ENCODE assay signal across 15 cellular contexts in genomic region chr22:47309946-47310345, GRCh38.
DNase-seq lines count a peak whose midpoint lies in the region; ATAC-seq and TF ChIP-seq lines count a peak whose summit lies in the region.
"Had no signal": no experiment of that assay in that cellular context is flagged by ENCODE, and none has a peak within 500 bp of the region (broad histone marks: within the 10 kb centered on the region; RNA-seq: fewer than 3 reads in every experiment).

No MANE protein-coding gene starts in this region.

- H3K27ac ChIP-seq in RWPE2 (ENCODE audit: poor library complexity, severe bottlenecking) (peak overlapping the region; percentile 45), epithelial cell of prostate (peak overlapping the region; percentile 13)

- H3K4me1 Mint-ChIP-seq in Calu3 (ENCODE audit: low read depth, unreplicated experiment): peaks cover 19% of the 10 kb centered on the region
- H3K4me1 Mint-ChIP-seq: B cell; CD4-positive, alpha-beta memory T cell; GM23338 had no signal

- peaks cover 8% of the 10 kb centered on the region for H3K4me1 ChIP-seq in RWPE2 (ENCODE audit: insufficient read depth, poor library complexity, severe bottlenecking)

- H3K9me3 ChIP-seq in RWPE2 (ENCODE audit: severe bottlenecking): peaks cover 4% of the 10 kb centered on the region

- H3K27me3 ChIP-seq in RWPE2 (ENCODE audit: insufficient read depth, poor library complexity, severe bottlenecking): no peaks in the 10 kb centered on the region

- peak overlapping the region; percentile 50 for H3K27ac Mint-ChIP-seq in Calu3 (ENCODE audit: unreplicated experiment)
- H3K27ac Mint-ChIP-seq: B cell; CD4-positive, alpha-beta memory T cell; GM23338 had no signal

- intact Hi-C loops in Calu3 (cut with micrococcal nuclease; ENCODE audit: unreplicated experiment): no loop called here

- no peaks in the 10 kb centered on the region for H3K36me3 ChIP-seq in RWPE2 (ENCODE audit: low read depth)

- H3K4me3 ChIP-seq in RWPE2 (ENCODE audit: severe bottlenecking): no peak overlapping the region
- H3K4me3 ChIP-seq: GM23338 had no signal

- ATAC-seq in RWPE2 (ENCODE audit: low read depth): no peak
- ATAC-seq: GM23338 had no signal

- no peak for TF ChIP-seq CTCF in Calu3 (IDR thresholded peaks at IDR 0.05; ENCODE audit: unreplicated experiment)
- TF ChIP-seq CTCF in RWPE2 (IDR thresholded peaks at IDR 0.05; ENCODE audit: poor library complexity, severe bottlenecking): no peak

- no peaks in the 10 kb centered on the region for H3K36me3 Mint-ChIP-seq in Calu3 (ENCODE audit: insufficient read depth, unreplicated experiment)
- H3K36me3 Mint-ChIP-seq: CD4-positive, alpha-beta memory T cell had no signal

- no peak for DNase-seq in Calu3
- no peak for DNase-seq in RWPE2 (ENCODE audit: low spot score)
- no peak for DNase-seq in epithelial cell of prostate (ENCODE audit: low read depth, low spot score)
- DNase-seq in ureter (ENCODE audit: low spot score): peak; percentile 15
- no peak for DNase-seq in NCI-H1092 (lab: John Stamatoyannopoulos, UW)
- no peak for DNase-seq in NCI-H1048 (lab: John Stamatoyannopoulos, UW)
- no peak for DNase-seq in NOMO-1 (lab: John Stamatoyannopoulos, UW; ENCODE audit: unreplicated experiment in 2 of 2)
- DNase-seq: C1 segment of cervical spinal cord; CD4-positive, alpha-beta memory T cell; DMS153; DMS79 treated with DMSO at 0.1 percent for 48 hours; EL; H7 had no signal

- H3K9me3 Mint-ChIP-seq in Calu3 (ENCODE audit: low read depth, unreplicated experiment): peaks cover 3% of the 10 kb centered on the region

- CTCF ChIA-PET in Calu3 (lab: Charles Lee): no interaction called here

- no TSS peak for BruUV-seq in Calu3 (replicated peaks; lab: Mats Ljungman, UMichigan)

- H3K4me3 Mint-ChIP-seq in Calu3 (ENCODE audit: low read depth, unreplicated experiment): no peak overlapping the region
- H3K4me3 Mint-ChIP-seq: B cell; CD4-positive, alpha-beta memory T cell; GM23338 had no signal

- no peaks in the 10 kb centered on the region for H3K27me3 Mint-ChIP-seq in Calu3 (ENCODE audit: unreplicated experiment)
